In genomic region chr2:117856415-117857210, GRCh38 we compare ENCODE assay signal across 12 cellular contexts. TPM values are rescaled to one million over a fixed set of nuclear protein-coding genes. Genes with fewer than 3 reads are reported as not detected.
DNase-seq lines count a peak whose midpoint lies in the region; ATAC-seq, FAIRE-seq and TF ChIP-seq lines count a peak whose summit lies in the region.
"Had no signal": no experiment of that assay in that cellular context is flagged by ENCODE, and none has a peak within 500 bp of the region (broad histone marks: within the 10 kb centered on the region; RNA-seq: fewer than 3 reads in every experiment).

No MANE protein-coding gene starts in this region.

- no peak overlapping the region for H3K4me3 ChIP-seq in HCT116 (replicated peaks in 1 of 2; ENCODE audit: low read depth in 1 of 2, low read length in 2 of 2)
- H3K4me3 ChIP-seq in thyroid gland (replicated peaks in 1 of 3), result no peak overlapping the region
- H3K4me3 ChIP-seq in adrenal gland, result no peak overlapping the region
- no peak overlapping the region for H3K4me3 ChIP-seq in small intestine (ENCODE audit: low read depth in 1 of 2, low read length in 2 of 2)
- H3K4me3 ChIP-seq: skin epidermis had no signal

- H3K4me3 Mint-ChIP-seq in activated naive CD8-positive, alpha-beta T cell treated with anti-CD3 and anti-CD28 coated beads, Interleukin-2, amount 50 U/mL, for 24 hours, result no peak overlapping the region
- H3K4me3 Mint-ChIP-seq: activated naive CD4-positive, alpha-beta T cell treated with anti-CD3 and anti-CD28 coated beads for 36 hours had no signal

- H3K4me1 ChIP-seq in HCT116 (ENCODE audit: control insufficient read depth in 1 of 2, insufficient read depth in 2 of 2, low read length in 2 of 2), result peaks cover 6 to 14% of the 10 kb centered on the region in 2 experiments
- H3K4me1 ChIP-seq in thyroid gland, result peaks cover 0 to 8% of the 10 kb centered on the region in 2 donors
- H3K4me1 ChIP-seq in adrenal gland (replicated peaks in 1 of 2), result no peaks in the 10 kb centered on the region
- H3K4me1 ChIP-seq in small intestine (ENCODE audit: control insufficient read depth in 2 of 2, insufficient read depth in 1 of 2, low read depth in 1 of 2, low read length in 1 of 2), result no peaks in the 10 kb centered on the region

- DNase-seq in HCT116 (ENCODE audit: low read depth, low spot score) (peak; percentile 15), SW 1271 (lab: John Stamatoyannopoulos, UW) (peak; percentile 86 to 91), fibroblast of the conjunctiva (ENCODE audit: low read depth) (peak; percentile 86), thyroid gland (peak; percentile 74 to 81), adrenal gland (no peak), small intestine (no peak)
- DNase-seq in stimulated activated CD4-positive, alpha-beta T cell treated with anti-CD3 and anti-CD28 coated beads, Interleukin-15, amount 100 ng/mL, for 24 hours, result no peak
- DNase-seq in activated naive CD8-positive, alpha-beta T cell treated with anti-CD3 and anti-CD28 coated beads, Interleukin-2, amount 50 U/mL, for 24 hours, result no peak
- DNase-seq: activated CD4-positive, alpha-beta T cell treated with anti-CD3 and anti-CD28 coated beads for 1 hour; activated naive CD4-positive, alpha-beta T cell treated with anti-CD3 and anti-CD28 coated beads for 36 hours; NCI-H187 treated with DMSO at 0.1 percent for 48 hours had no signal

- POLR2A ChIA-PET in HCT116 (lab: Charles Lee), result no interaction called here

- H3K36me3 ChIP-seq in HCT116 (ENCODE audit: control insufficient read depth in 1 of 2, insufficient read depth in 2 of 2, low read length in 2 of 2) (no peaks in the 10 kb centered on the region), thyroid gland (no peaks in the 10 kb centered on the region), adrenal gland (replicated peaks in 1 of 2) (no peaks in the 10 kb centered on the region), small intestine (ENCODE audit: control insufficient read depth in 2 of 2, insufficient read depth in 2 of 2, low read length in 2 of 2) (no peaks in the 10 kb centered on the region)

- no TSS peak for BruUV-seq in HCT116 (replicated peaks; lab: Mats Ljungman, UMichigan)

- TF ChIP-seq RAD21 in HCT116 (IDR thresholded peaks at IDR 0.05; ENCODE audit: low read depth), result no peak

- WGBS in thyroid gland, 2 donors, result 11 to 13% methylated on average over 4 of the region's 4 CpGs
- WGBS in adrenal gland, 4 donors, result 39 to 51% (median 46%) methylated on average over 4 of the region's 4 CpGs
- WGBS in small intestine, 3 donors, result 40 to 46% (median 42%) methylated on average over 4 of the region's 4 CpGs

- H3K9me2 ChIP-seq in HCT116 (ENCODE audit: insufficient read depth), result no peaks in the 10 kb centered on the region

- no peaks in the 10 kb centered on the region for H3K36me3 Mint-ChIP-seq in activated naive CD8-positive, alpha-beta T cell treated with anti-CD3 and anti-CD28 coated beads, Interleukin-2, amount 50 U/mL, for 24 hours (ENCODE audit: low read depth)

- TF ChIP-seq POLR2A in HCT116 (IDR thresholded peaks at IDR 0.05; ENCODE audit: borderline replicate concordance, extremely low read depth, insufficient read depth, insufficient read length) (no peak), thyroid gland (IDR thresholded peaks at IDR 0.05) (no peak), adrenal gland (IDR thresholded peaks at IDR 0.05) (no peak)

- ATAC-seq in HCT116, result peak; percentile 92
- no peak for ATAC-seq in activated naive CD8-positive, alpha-beta T cell treated with anti-CD3 and anti-CD28 coated beads, Interleukin-2, amount 50 U/mL, for 24 hours

- peak overlapping the region; percentile 54 for H3K4me2 ChIP-seq in HCT116 (ENCODE audit: low read length)

- H3K9me3 ChIP-seq in HCT116 (ENCODE audit: control insufficient read depth in 1 of 2, insufficient read depth in 1 of 2, low read depth in 1 of 2, low read length in 2 of 2) (no peaks in the 10 kb centered on the region), thyroid gland (no peaks in the 10 kb centered on the region), adrenal gland (replicated peaks in 1 of 3) (no peaks in the 10 kb centered on the region), small intestine (ENCODE audit: control insufficient read depth, low read depth) (no peaks in the 10 kb centered on the region)

- no peaks in the 10 kb centered on the region for H4K20me1 ChIP-seq in HCT116 (ENCODE audit: insufficient read depth)

- H3K27ac Mint-ChIP-seq in activated naive CD8-positive, alpha-beta T cell treated with anti-CD3 and anti-CD28 coated beads, Interleukin-2, amount 50 U/mL, for 24 hours, result no peak overlapping the region
- H3K27ac Mint-ChIP-seq: activated naive CD4-positive, alpha-beta T cell treated with anti-CD3 and anti-CD28 coated beads for 36 hours had no signal

- FAIRE-seq in small intestine (lab: Jason Lieb, UNC), result no peak

- no peaks in the 10 kb centered on the region for H3K27me3 ChIP-seq in HCT116 (ENCODE audit: insufficient read depth, low read length)
- no peaks in the 10 kb centered on the region for H3K27me3 ChIP-seq in thyroid gland
- peaks cover 15% of the 10 kb centered on the region for H3K27me3 ChIP-seq in adrenal gland
- peaks cover 0 to 9% of the 10 kb centered on the region in 2 donors for H3K27me3 ChIP-seq in small intestine (ENCODE audit: control insufficient read depth in 2 of 2, insufficient read depth in 2 of 2, low read length in 2 of 2)

- RAD21 ChIA-PET in HCT116 (lab: Charles Lee; ENCODE audit: low non-redundant PET in 1 of 2, low total read pairs in 2 of 2, uncharacterized antibody in 2 of 2, unreplicated experiment in 2 of 2), result no interaction called here

- CTCF ChIA-PET in HCT116 (lab: Charles Lee), result interaction anchor here (1.0 kb wide), 1 partner anchor 42 kb away, joined by 3 read pairs; the partner anchor contains the start of gene DDX18

- no peaks in the 10 kb centered on the region for H3K4me1 Mint-ChIP-seq in activated naive CD8-positive, alpha-beta T cell treated with anti-CD3 and anti-CD28 coated beads, Interleukin-2, amount 50 U/mL, for 24 hours

- no peak overlapping the region for H3K27ac ChIP-seq in HCT116 (ENCODE audit: low read depth, low read length)
- H3K27ac ChIP-seq in thyroid gland, result peak overlapping the region; percentile 41 to 68 (median 64)
- no peak overlapping the region for H3K27ac ChIP-seq in adrenal gland
- no peak overlapping the region for H3K27ac ChIP-seq in small intestine (ENCODE audit: low read depth in 1 of 2, low read length in 1 of 2)
- H3K27ac ChIP-seq: skin epidermis had no signal

- H3K9ac ChIP-seq in HCT116 (ENCODE audit: low read length), result no peak overlapping the region

- no peaks in the 10 kb centered on the region for H3K79me2 ChIP-seq in HCT116 (ENCODE audit: insufficient read depth, low read length)

- H3K27me3 Mint-ChIP-seq in activated naive CD8-positive, alpha-beta T cell treated with anti-CD3 and anti-CD28 coated beads, Interleukin-2, amount 50 U/mL, for 24 hours, result peaks cover 22% of the 10 kb centered on the region

- TF ChIP-seq CTCF in HCT116 (IDR thresholded peaks at IDR 0.05 in 2 of 3, conservative IDR thresholded peaks at IDR 0.05 in 1 of 3; ENCODE audit: borderline replicate concordance in 1 of 3, insufficient read depth in 1 of 3, low read depth in 2 of 3, low read length in 2 of 3), result no peak
- no peak for TF ChIP-seq CTCF in thyroid gland (IDR thresholded peaks at IDR 0.05)
- TF ChIP-seq CTCF in adrenal gland (IDR thresholded peaks at IDR 0.05), result no peak

- H3K9me3 Mint-ChIP-seq in activated naive CD8-positive, alpha-beta T cell treated with anti-CD3 and anti-CD28 coated beads, Interleukin-2, amount 50 U/mL, for 24 hours, result no peaks in the 10 kb centered on the region

- intact Hi-C loops in HCT116 (cut with micrococcal nuclease), result no loop called here
- intact Hi-C loops in thyroid gland (cut with DNase I), result no loop called here
- intact Hi-C loops in adrenal gland (cut with DNase I), result no loop called here

- peak overlapping the region; percentile 84 for H2AFZ ChIP-seq in HCT116 (ENCODE audit: low read depth, low read length, poor library complexity, severe bottlenecking)

TF ChIP-seq in HCT116, 20 proteins besides CTCF, POLR2A, EP300 and RAD21:
- TF ChIP-seq JUND (IDR thresholded peaks at IDR 0.05) (peak; percentile 30; the same call in 1 of the 2 replicates), SRF (IDR thresholded peaks at IDR 0.05; ENCODE audit: low read depth) (no peak), EGR1 (IDR thresholded peaks at IDR 0.05; ENCODE audit: low read depth) (no peak), ATF3 (IDR thresholded peaks at IDR 0.05) (no peak), CEBPB (IDR thresholded peaks at IDR 0.05; ENCODE audit: low read depth) (no peak), EZH2 (IDR thresholded peaks at IDR 0.05) (no peak), MAX (IDR thresholded peaks at IDR 0.05) (no peak), EZH2phosphoT487 (IDR thresholded peaks at IDR 0.05; ENCODE audit: borderline replicate concordance) (no peak), FOSL1 (IDR thresholded peaks at IDR 0.05; ENCODE audit: low read depth) (0 out of 2 replicates have a peak, but pooled peaks have one; percentile 19)

RNA-seq across cellular contexts. Expression of gene DDX18, which starts 42.1 kb away (rescaled TPM):
- total RNA-seq in HCT116 (2021; ENCODE audit: unreplicated experiment) (99.7 TPM), thyroid gland (10 to 100 TPM; 47.6 to 65.6 (median 49.0) TPM), adrenal gland (10 to 100 TPM; 19.8 to 43.6 (median 36.6) TPM)
- polyA plus RNA-seq in HCT116 (2012), result 51.3 and 55.0 TPM in 2 replicates
- polyA plus RNA-seq in adrenal gland (10 to 100 TPM; 15.9 to 69.3 (median 39.7) TPM), small intestine (10 to 100 TPM; 16.8 to 32.3 (median 18.4) TPM)

Comparison
In these comparisons a context has a peak if more than half of its experiments do, and no peak if none do; other contexts are left out.
1. DNase-seq: peak in HCT116 (single experiment), SW 1271 (2 of 2), fibroblast of the conjunctiva (single experiment) and thyroid gland (2 of 2); none in stimulated activated CD4-positive, alpha-beta T cell treated with anti-CD3 and anti-CD28 coated beads, Interleukin-15, amount 100 ng/mL, for 24 hours (single experiment), adrenal gland (0 of 7), activated naive CD8-positive, alpha-beta T cell treated with anti-CD3 and anti-CD28 coated beads, Interleukin-2, amount 50 U/mL, for 24 hours (single experiment) and small intestine (single experiment).
2. H3K27ac ChIP-seq: peak in thyroid gland (3 of 3); none in HCT116 (single experiment), adrenal gland (0 of 5) and small intestine (0 of 2).